Comparison of ENCODE assay signal across 11 cellular contexts in the genomic region with DNA sequence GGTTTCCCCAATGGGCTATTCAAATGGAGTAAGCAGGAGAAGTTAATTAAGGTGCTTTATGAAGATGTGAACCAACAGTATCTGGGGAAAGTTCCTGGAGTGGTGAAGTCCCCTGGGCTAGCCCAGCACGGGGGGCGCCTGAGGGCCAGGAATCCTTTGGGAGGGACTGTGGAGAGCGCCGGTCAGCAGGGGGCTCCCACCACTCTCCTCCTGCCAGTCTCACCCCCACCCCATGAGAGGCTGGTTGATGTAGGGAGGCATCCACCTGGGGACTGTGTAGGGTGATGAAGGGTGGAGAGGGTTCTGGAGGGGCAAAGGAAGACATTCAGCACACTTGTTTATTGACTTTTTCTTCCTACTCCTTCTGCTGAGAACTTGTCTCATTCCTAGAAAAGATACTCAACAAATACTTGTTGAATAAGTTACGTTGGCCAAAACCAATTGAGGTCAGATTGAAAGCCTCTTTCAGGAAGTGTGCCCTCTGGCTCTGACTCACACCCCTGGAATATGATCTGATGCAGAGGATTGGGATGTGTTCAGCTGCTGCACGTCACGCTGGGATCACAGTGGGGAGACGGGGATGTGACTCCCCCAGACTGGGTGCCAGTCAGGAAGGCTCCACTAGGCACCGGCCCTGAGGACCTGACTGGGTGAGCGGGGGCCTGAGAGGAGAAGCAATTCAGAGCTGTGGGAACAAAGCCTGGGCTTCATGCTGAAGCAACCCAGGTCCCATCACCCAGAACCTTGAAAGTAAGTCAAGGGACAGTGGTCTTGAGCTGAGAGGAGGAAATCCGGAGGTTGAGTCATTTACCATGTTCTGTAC. TPM values are rescaled to one million over a fixed set of nuclear protein-coding genes. Genes with fewer than 3 reads are reported as not detected.
DNase-seq lines count a peak whose midpoint lies in the region; ATAC-seq and TF ChIP-seq lines count a peak whose summit lies in the region.
"Had no signal": no experiment of that assay in that cellular context is flagged by ENCODE, and none has a peak within 500 bp of the region (broad histone marks: within the 10 kb centered on the region; RNA-seq: fewer than 3 reads in every experiment).

No MANE protein-coding gene starts in this region.

- DNase-seq in COLO668 (lab: John Stamatoyannopoulos, UW; ENCODE audit: unreplicated experiment) (peak; percentile 28), brain microvascular endothelial cell (peak; percentile 93), myocyte (ENCODE audit: low read depth) (peak; percentile 94), hypothalamus (lab: John Stamatoyannopoulos, UW) (no peak), NCI-H1092 treated with DMSO at 0.1 percent for 48 hours (lab: John Stamatoyannopoulos, UW) (no peak), HuH-7.5 (ENCODE audit: low spot score) (no peak)
- DNase-seq: small intestine had no signal

- H3K27me3 ChIP-seq in brain microvascular endothelial cell (replicated peaks), result peaks cover 4% of the 10 kb centered on the region

- in situ Hi-C loops in brain microvascular endothelial cell (cut with HindIII; ENCODE audit: low pct_ligation_motif_present, low sequenced_read_pairs), result no loop called here

- peak; percentile 38 for TF ChIP-seq CTCF in brain microvascular endothelial cell (IDR thresholded peaks at IDR 0.05; ENCODE audit: low read depth, low read length, missing control alignments)

- no peaks in the 10 kb centered on the region for H3K9me3 ChIP-seq in KOPT-K1 (ENCODE audit: insufficient read depth, low read length, poor library complexity, severe bottlenecking)

- H3K36me3 ChIP-seq in KOPT-K1 (ENCODE audit: insufficient read depth, low read length) (no peaks in the 10 kb centered on the region), brain microvascular endothelial cell (replicated peaks) (no peaks in the 10 kb centered on the region)

- no peak for ATAC-seq in GM21390 (IDR thresholded peaks at IDR 0.05; ENCODE audit: unreplicated experiment)

- peak overlapping the region; percentile 20 for H3K4me3 ChIP-seq in brain microvascular endothelial cell (ENCODE audit: low read depth, low read length)

- H3K27ac ChIP-seq in KOPT-K1 (ENCODE audit: low read depth, low read length, poor library complexity, severe bottlenecking) (peak overlapping the region; percentile 60), brain microvascular endothelial cell (peak overlapping the region; percentile 66)
- H3K27ac ChIP-seq: KMS-11 had no signal

RNA-seq across cellular contexts. Expression of gene CEBPE, which starts 4.2 kb away (rescaled TPM):
- not detected in 2 replicates for total RNA-seq in myocyte
- polyA plus RNA-seq in myocyte (2012), result not detected
- total RNA-seq: glomerular endothelial cell had no signal

RNA-seq across cellular contexts. Expression of gene CIROP, which starts 10.1 kb away (rescaled TPM):
- not detected in 2 replicates for total RNA-seq in myocyte
- polyA plus RNA-seq in myocyte (2012), result 0.13 TPM
- total RNA-seq: glomerular endothelial cell had no signal

RNA-seq across cellular contexts. Expression of gene C14orf119, which starts 19.6 kb away (rescaled TPM):
- 28.9 and 40.7 TPM in 2 replicates for total RNA-seq in myocyte
- 86.9 TPM for polyA plus RNA-seq in myocyte (2012)

RNA-seq across cellular contexts. Expression of gene ACIN1, which starts 19.9 kb away (rescaled TPM):
- total RNA-seq in myocyte, result 85.4 and 90.4 TPM in 2 replicates
- polyA plus RNA-seq in myocyte (2012), result 122 TPM

RNA-seq across cellular contexts. Expression of gene CDH24, which starts 57.6 kb away (rescaled TPM):
- total RNA-seq in myocyte, result 3.2 and 3.7 TPM in 2 replicates
- polyA plus RNA-seq in myocyte (2012), result 3.1 TPM

Comparison
In these comparisons a context has a peak if more than half of its experiments do, and no peak if none do; other contexts are left out.
1. DNase-seq: peak in COLO668 (single experiment), brain microvascular endothelial cell (single experiment) and myocyte (single experiment); none in hypothalamus (0 of 51), NCI-H1092 treated with DMSO at 0.1 percent for 48 hours (single experiment) and HuH-7.5 (single experiment).